29 cellular contexts compared by ENCODE assay signal in the genomic region with DNA sequence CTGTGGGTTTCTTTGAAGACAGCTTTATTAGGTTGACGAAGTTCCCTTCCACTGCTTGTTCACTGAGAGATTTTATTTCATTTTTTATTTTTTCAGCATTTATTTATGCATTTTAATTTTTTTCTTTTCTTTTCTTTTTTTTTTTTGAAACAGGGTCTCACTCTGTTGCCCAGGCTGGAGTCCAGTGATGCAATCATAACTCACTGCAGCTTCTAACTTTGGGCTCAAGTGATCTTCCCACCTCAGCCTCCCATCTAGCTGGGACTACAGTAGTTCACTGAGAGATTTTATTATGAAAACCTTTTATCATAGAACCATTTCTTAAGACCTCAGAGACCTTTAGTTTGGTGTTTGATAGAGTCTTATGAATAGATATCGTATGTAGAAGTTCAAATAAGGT.
"Had no signal": no experiment of that assay in that cellular context is flagged by ENCODE, and none has a peak within 500 bp of the region (broad histone marks: within the 10 kb centered on the region; RNA-seq: fewer than 3 reads in every experiment).

No MANE protein-coding gene starts in this region.

- H3K27me3 Mint-ChIP-seq: dendritic cell treated with granulocyte-macrophage colony-stimulating factor and Interleukin-4, amounts not matched to agents 40 ng/mL and 50 ng/mL, for 4 days; effector memory CD8-positive, alpha-beta T cell had no signal

- ATAC-seq: effector memory CD8-positive, alpha-beta T cell; esophagus mucosa; foreskin keratinocyte; gastrocnemius medialis; gastroesophageal sphincter; heart left ventricle; heart right ventricle had no signal

- H3K4me3 ChIP-seq: colonic mucosa, coronary artery, dorsolateral prefrontal cortex, esophagus muscularis mucosa, esophagus squamous epithelium, gastrocnemius medialis, gastroesophageal sphincter, heart left ventricle, heart right ventricle had no signal

- H3K27ac ChIP-seq: colonic mucosa, coronary artery, dorsolateral prefrontal cortex, epithelial cell of prostate, esophagus muscularis mucosa, esophagus squamous epithelium, foreskin keratinocyte, gastrocnemius medialis, gastroesophageal sphincter, heart left ventricle, heart right ventricle had no signal

- H3K4me1 ChIP-seq: colonic mucosa, esophagus muscularis mucosa, esophagus squamous epithelium, foreskin keratinocyte, gastrocnemius medialis, gastroesophageal sphincter, heart left ventricle, heart right ventricle had no signal

- H3K4me1 Mint-ChIP-seq: endodermal cell had no signal

- H3K9me3 ChIP-seq: colonic mucosa had no signal

- H3K4me3 Mint-ChIP-seq: dendritic cell treated with granulocyte-macrophage colony-stimulating factor and Interleukin-4, amounts not matched to agents 40 ng/mL and 50 ng/mL, for 4 days; effector memory CD8-positive, alpha-beta T cell; endodermal cell had no signal

- H3K36me3 ChIP-seq: colonic mucosa had no signal

- FAIRE-seq: colon, endometrium, endothelial cell of umbilical vein, frontal cortex had no signal

- H3K27ac Mint-ChIP-seq: dendritic cell treated with granulocyte-macrophage colony-stimulating factor and Interleukin-4, amounts not matched to agents 40 ng/mL and 50 ng/mL, for 4 days; effector memory CD8-positive, alpha-beta T cell; endodermal cell had no signal

- DNase-seq: colonic mucosa; cortex of kidney; dermis blood vessel endothelial cell; dorsolateral prefrontal cortex; effector CD4-positive, alpha-beta T cell; effector CD8-positive, alpha-beta T cell; effector memory CD4-positive, alpha-beta T cell; effector memory CD8-positive, alpha-beta T cell; endodermal cell; erythroblast; esophagus squamous epithelium; foreskin fibroblast; foreskin keratinocyte; foreskin melanocyte; gastrocnemius medialis; glutamatergic neuron; head of caudate nucleus; heart left ventricle; heart right ventricle had no signal

- H3K27me3 ChIP-seq: colonic mucosa, dorsolateral prefrontal cortex, esophagus muscularis mucosa, esophagus squamous epithelium, foreskin keratinocyte, gastroesophageal sphincter, heart left ventricle, heart right ventricle had no signal
